Comparison of ENCODE assay signal across 23 cellular contexts in the genomic region with DNA sequence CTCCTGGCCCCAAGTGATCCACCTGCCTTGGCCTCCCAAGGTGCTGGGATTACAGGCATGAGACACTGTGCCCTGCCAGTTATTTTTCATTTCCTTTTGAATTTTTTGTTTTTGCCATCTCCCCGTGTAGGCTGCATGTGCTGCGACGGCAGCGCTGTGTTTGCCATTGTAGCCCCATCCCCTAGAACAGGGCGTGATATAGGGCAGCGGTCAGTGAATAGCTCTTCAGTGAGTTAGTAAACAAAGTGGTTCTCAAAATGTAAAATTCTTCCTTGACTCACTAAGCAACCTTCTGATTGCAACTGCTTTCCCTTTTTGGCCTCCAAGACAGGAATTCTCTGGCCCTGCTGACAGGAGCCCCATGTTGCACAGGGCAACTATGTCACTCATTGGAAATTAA.
"Had no signal": no experiment of that assay in that cellular context is flagged by ENCODE, and none has a peak within 500 bp of the region (broad histone marks: within the 10 kb centered on the region; RNA-seq: fewer than 3 reads in every experiment).

No MANE protein-coding gene starts in this region.

- H3K27ac Mint-ChIP-seq: IgD-negative memory B cell had no signal

- H3K36me3 ChIP-seq: SJSA1 had no signal

- H3K4me1 Mint-ChIP-seq: IgD-negative memory B cell had no signal

- H3K4me1 ChIP-seq: SJSA1 had no signal

- H3K27ac ChIP-seq: HL-60, KMS-11, SJSA1, SK-N-MC had no signal

- H3K4me3 ChIP-seq: K562, SJSA1, SK-N-MC had no signal

- H3K27me3 ChIP-seq: SJSA1 had no signal

- DNase-seq: Kasumi-1, MM.1S, NCI-H1092 treated with DMSO at 0.1 percent for 48 hours, NCI-H1436, NCI-H187, NCI-H2029, NCI-H2081 treated with DMSO at 0.1 percent for 48 hours, NCI-H2171, NCI-H226, NCI-H446, NCI-H510A, NCI-H524 treated with DMSO at 0.1 percent for 48 hours, NCI-H69, NCI-H774, Right ventricle myocardium superior, RPMI8226, SIG-M5 had no signal

- ATAC-seq: K562 had no signal
